Comparison of ENCODE assay signal across 1 cellular context in the genomic region with DNA sequence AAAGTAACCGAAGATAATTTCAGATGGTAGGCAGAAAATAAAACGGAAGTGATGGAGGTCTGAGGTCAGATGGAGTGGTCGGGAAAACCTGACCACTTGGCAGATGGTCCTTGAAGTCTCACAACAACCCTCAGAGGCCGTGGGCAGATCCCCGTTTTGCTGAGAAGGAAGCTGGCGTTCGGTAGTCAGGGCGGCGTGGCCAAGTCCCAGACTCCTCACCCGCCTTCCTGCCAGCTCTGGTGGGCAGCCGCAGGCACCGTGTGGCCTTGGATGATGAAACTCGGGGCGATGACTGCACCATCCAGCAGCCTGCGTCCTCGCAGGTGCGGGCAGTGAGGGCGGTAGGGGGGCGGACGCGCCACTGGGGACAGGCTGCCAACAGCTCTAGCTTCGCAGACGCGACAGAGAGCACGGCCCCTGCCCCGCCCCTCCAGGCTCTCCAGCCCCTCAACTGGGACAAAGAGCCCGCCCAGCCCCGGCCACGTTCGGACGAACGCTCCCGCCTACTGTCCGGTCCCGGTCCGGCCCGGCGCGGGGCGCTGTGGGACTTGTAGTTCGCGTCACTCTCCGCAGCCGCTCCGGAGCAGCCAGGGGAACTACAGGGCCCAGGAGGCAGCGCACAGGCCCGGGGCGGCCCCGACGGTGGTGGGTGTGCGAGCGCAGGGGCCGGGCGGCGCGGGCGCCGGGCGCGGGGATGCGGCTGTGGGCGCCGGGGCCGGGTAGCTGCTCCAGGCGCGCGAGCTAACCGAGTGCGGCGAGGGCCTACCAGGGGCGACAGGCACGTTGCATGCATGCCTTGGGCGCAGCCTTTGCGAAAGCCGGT.
TF ChIP-seq lines count a peak whose summit lies in the region.

A gene with protein sequence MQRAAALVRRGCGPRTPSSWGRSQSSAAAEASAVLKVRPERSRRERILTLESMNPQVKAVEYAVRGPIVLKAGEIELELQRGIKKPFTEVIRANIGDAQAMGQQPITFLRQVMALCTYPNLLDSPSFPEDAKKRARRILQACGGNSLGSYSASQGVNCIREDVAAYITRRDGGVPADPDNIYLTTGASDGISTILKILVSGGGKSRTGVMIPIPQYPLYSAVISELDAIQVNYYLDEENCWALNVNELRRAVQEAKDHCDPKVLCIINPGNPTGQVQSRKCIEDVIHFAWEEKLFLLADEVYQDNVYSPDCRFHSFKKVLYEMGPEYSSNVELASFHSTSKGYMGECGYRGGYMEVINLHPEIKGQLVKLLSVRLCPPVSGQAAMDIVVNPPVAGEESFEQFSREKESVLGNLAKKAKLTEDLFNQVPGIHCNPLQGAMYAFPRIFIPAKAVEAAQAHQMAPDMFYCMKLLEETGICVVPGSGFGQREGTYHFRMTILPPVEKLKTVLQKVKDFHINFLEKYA (plus strand): TSS at position 673 of the 823 bp plus-strand sequence. CDS start 354 bp downstream, outside the sequence.

TF ChIP-seq in K562, 482 proteins besides CTCF, POLR2A, EP300 and RAD21 (continued from another document):
- TF ChIP-seq RB1 (IDR thresholded peaks at IDR 0.05; ENCODE audit: low read depth) (peak; percentile 87), ZFX (CRISPR knock-in tag; IDR thresholded peaks at IDR 0.05) (peak; percentile 40), TOE1 (IDR thresholded peaks at IDR 0.05; ENCODE audit: borderline replicate concordance) (peak; percentile 64; the same call in 1 of the 2 replicates), TOE1 (CRISPR knock-in tag; IDR thresholded peaks at IDR 0.05; ENCODE audit: borderline replicate concordance, low read depth) (no peak), ZNF316 (IDR thresholded peaks at IDR 0.05) (no peak), MEF2A (IDR thresholded peaks at IDR 0.05; ENCODE audit: control insufficient read depth, low read depth, low read length) (no peak), NFXL1 (CRISPR knock-in tag; IDR thresholded peaks at IDR 0.05) (no peak), E2F4 (CRISPR knock-in tag; IDR thresholded peaks at IDR 0.05; ENCODE audit: low read depth) (no peak), SRSF9 (IDR thresholded peaks at IDR 0.05; ENCODE audit: borderline replicate concordance, low read depth, low read length) (no peak), SPI1 (IDR thresholded peaks at IDR 0.05; ENCODE audit: borderline replicate concordance, low read depth, low read length) (peak; percentile 48; the same call in 1 of the 2 replicates), CXXC5 (CRISPR knock-in tag; IDR thresholded peaks at IDR 0.05) (peak; percentile 95), MED1 (CRISPR knock-in tag; IDR thresholded peaks at IDR 0.05; ENCODE audit: borderline replicate concordance) (no peak), HCFC1 (IDR thresholded peaks at IDR 0.05; ENCODE audit: low read depth, low read length) (peak; percentile 98), RBM22 (IDR thresholded peaks at IDR 0.05; ENCODE audit: low read depth, low read length, poor library complexity, severe bottlenecking) (peak; percentile 8), NEUROD1 (IDR thresholded peaks at IDR 0.05; ENCODE audit: borderline replicate concordance, low read depth, low read length, partially characterized antibody) (no peak), ZBTB17 (CRISPR knock-in tag; IDR thresholded peaks at IDR 0.05) (peak; percentile 20; the same call in 1 of the 2 replicates), ELF4 (CRISPR knock-in tag; IDR thresholded peaks at IDR 0.05) (no peak), GABPB1 (CRISPR knock-in tag; IDR thresholded peaks at IDR 0.05) (peak; percentile 72), BHLHE40 (IDR thresholded peaks at IDR 0.05; ENCODE audit: low read length) (peak; percentile 34), CBX1 (IDR thresholded peaks at IDR 0.05; ENCODE audit: low read depth) (peak; percentile 44; the same call in 1 of the 2 replicates), EHMT2 (IDR thresholded peaks at IDR 0.05) (no peak), ETV1 (tag; conservative IDR thresholded peaks at IDR 0.05; ENCODE audit: low read depth) (0 out of 2 replicates have a peak, but pooled peaks have one; percentile 25), LARP7 (IDR thresholded peaks at IDR 0.05) (no peak), ZBTB7A (IDR thresholded peaks at IDR 0.05; ENCODE audit: borderline replicate concordance, control insufficient read depth, low read depth, low read length) (peak; percentile 53; the same call in 1 of the 2 replicates), LCOR (CRISPR knock-in tag; IDR thresholded peaks at IDR 0.05) (peak; percentile 38; the same call in 1 of the 2 replicates), SMARCC2 (IDR thresholded peaks at IDR 0.05; ENCODE audit: low read depth) (no peak)
- TF ChIP-seq, protein P1, sequence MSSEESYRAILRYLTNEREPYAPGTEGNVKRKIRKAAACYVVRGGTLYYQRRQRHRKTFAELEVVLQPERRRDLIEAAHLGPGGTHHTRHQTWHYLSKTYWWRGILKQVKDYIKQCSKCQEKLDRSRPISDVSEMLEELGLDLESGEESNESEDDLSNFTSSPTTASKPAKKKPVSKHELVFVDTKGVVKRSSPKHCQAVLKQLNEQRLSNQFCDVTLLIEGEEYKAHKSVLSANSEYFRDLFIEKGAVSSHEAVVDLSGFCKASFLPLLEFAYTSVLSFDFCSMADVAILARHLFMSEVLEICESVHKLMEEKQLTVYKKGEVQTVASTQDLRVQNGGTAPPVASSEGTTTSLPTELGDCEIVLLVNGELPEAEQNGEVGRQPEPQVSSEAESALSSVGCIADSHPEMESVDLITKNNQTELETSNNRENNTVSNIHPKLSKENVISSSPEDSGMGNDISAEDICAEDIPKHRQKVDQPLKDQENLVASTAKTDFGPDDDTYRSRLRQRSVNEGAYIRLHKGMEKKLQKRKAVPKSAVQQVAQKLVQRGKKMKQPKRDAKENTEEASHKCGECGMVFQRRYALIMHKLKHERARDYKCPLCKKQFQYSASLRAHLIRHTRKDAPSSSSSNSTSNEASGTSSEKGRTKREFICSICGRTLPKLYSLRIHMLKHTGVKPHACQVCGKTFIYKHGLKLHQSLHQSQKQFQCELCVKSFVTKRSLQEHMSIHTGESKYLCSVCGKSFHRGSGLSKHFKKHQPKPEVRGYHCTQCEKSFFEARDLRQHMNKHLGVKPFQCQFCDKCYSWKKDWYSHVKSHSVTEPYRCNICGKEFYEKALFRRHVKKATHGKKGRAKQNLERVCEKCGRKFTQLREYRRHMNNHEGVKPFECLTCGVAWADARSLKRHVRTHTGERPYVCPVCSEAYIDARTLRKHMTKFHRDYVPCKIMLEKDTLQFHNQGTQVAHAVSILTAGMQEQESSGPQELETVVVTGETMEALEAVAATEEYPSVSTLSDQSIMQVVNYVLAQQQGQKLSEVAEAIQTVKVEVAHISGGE (CRISPR knock-in tag; IDR thresholded peaks at IDR 0.05), result peak in 1 of 3 experiments; percentile 79; a peak in 2 of 6 replicates
- TF ChIP-seq, protein P2, sequence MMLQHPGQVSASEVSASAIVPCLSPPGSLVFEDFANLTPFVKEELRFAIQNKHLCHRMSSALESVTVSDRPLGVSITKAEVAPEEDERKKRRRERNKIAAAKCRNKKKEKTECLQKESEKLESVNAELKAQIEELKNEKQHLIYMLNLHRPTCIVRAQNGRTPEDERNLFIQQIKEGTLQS (IDR thresholded peaks at IDR 0.05), result peak; percentile 96
- TF ChIP-seq, protein P2 (CRISPR knock-in tag; conservative IDR thresholded peaks at IDR 0.05), result no peak
- TF ChIP-seq, protein P3, sequence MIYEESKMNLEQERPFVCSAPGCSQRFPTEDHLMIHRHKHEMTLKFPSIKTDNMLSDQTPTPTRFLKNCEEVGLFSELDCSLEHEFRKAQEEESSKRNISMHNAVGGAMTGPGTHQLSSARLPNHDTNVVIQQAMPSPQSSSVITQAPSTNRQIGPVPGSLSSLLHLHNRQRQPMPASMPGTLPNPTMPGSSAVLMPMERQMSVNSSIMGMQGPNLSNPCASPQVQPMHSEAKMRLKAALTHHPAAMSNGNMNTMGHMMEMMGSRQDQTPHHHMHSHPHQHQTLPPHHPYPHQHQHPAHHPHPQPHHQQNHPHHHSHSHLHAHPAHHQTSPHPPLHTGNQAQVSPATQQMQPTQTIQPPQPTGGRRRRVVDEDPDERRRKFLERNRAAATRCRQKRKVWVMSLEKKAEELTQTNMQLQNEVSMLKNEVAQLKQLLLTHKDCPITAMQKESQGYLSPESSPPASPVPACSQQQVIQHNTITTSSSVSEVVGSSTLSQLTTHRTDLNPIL (CRISPR knock-in tag; IDR thresholded peaks at IDR 0.05), result no peak
- TF ChIP-seq, protein P4, sequence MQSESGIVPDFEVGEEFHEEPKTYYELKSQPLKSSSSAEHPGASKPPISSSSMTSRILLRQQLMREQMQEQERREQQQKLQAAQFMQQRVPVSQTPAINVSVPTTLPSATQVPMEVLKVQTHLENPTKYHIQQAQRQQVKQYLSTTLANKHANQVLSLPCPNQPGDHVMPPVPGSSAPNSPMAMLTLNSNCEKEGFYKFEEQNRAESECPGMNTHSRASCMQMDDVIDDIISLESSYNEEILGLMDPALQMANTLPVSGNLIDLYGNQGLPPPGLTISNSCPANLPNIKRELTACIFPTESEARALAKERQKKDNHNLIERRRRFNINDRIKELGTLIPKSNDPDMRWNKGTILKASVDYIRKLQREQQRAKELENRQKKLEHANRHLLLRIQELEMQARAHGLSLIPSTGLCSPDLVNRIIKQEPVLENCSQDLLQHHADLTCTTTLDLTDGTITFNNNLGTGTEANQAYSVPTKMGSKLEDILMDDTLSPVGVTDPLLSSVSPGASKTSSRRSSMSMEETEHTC (IDR thresholded peaks at IDR 0.05), result no peak
- TF ChIP-seq, protein P5, sequence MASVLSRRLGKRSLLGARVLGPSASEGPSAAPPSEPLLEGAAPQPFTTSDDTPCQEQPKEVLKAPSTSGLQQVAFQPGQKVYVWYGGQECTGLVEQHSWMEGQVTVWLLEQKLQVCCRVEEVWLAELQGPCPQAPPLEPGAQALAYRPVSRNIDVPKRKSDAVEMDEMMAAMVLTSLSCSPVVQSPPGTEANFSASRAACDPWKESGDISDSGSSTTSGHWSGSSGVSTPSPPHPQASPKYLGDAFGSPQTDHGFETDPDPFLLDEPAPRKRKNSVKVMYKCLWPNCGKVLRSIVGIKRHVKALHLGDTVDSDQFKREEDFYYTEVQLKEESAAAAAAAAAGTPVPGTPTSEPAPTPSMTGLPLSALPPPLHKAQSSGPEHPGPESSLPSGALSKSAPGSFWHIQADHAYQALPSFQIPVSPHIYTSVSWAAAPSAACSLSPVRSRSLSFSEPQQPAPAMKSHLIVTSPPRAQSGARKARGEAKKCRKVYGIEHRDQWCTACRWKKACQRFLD (CRISPR knock-in tag; IDR thresholded peaks at IDR 0.05), result peak; percentile 68; the same call in 1 of the 2 replicates
TF ChIP-seq in K562: peak in this region for 100.
